In genomic region chr14:105136401-105137322, GRCh38 we compare ENCODE assay signal across 21 cellular contexts. TPM values are rescaled to one million over a fixed set of nuclear protein-coding genes. Genes with fewer than 3 reads are reported as not detected.
A peak's percentile ranks its signal among the peaks of the same experiment; 100 is the strongest.
DNase-seq lines count a peak whose midpoint lies in the region; ATAC-seq, FAIRE-seq and TF ChIP-seq lines count a peak whose summit lies in the region.
"Had no signal": no experiment of that assay in that cellular context is flagged by ENCODE, and none has a peak within 500 bp of the region (broad histone marks: within the 10 kb centered on the region; RNA-seq: fewer than 3 reads in every experiment).

No MANE protein-coding gene starts in this region.

- H3K79me1 ChIP-seq in H1 (ENCODE audit: low read depth, low read length), result no peaks in the 10 kb centered on the region
- peaks cover under 1% of the 10 kb centered on the region for H3K79me1 ChIP-seq in neuronal stem cell (ENCODE audit: low read depth, low read length)

- H3K4me1 Mint-ChIP-seq in natural killer cell treated with Interleukin-12 subunit alpha and Interleukin-12 subunit beta and Interleukin-15 and Interleukin-18, amount 100 ng/mL, for 72 hours (ENCODE audit: low read depth in 2 of 2), result no peaks in the 10 kb centered on the region
- H3K4me1 Mint-ChIP-seq in natural killer cell, result no peaks in the 10 kb centered on the region

- H3K23ac ChIP-seq in H1 (ENCODE audit: insufficient read length) (no peak overlapping the region), neuronal stem cell (ENCODE audit: low read depth, low read length, poor library complexity) (peak overlapping the region; percentile 73)

- POLR2A ChIA-PET in H1 (lab: Charles Lee; ENCODE audit: partially characterized antibody), result no interaction called here

- H3K4me3 ChIP-seq in H1 (ENCODE audit: extremely low read depth in 1 of 4, insufficient read depth in 2 of 4, low read depth in 3 of 4, low read length in 4 of 4), result no peak overlapping the region
- H3K4me3 ChIP-seq in neuronal stem cell (ENCODE audit: low read length in 2 of 2), result no peak overlapping the region
- H3K4me3 ChIP-seq: A549, GM23248 had no signal

- H4K91ac ChIP-seq in H1 (replicated peaks; ENCODE audit: insufficient read length, low read length) (no peak overlapping the region), neuronal stem cell (ENCODE audit: low read depth, low read length, poor library complexity) (no peak overlapping the region)

- intact Hi-C loops in natural killer cell (cut with micrococcal nuclease), result no loop called here

- H2AFZ ChIP-seq in H1 (ENCODE audit: low read length), result peak overlapping the region; percentile 6; the same call in 1 of the 2 replicates
- peak overlapping the region; percentile 22 for H2AFZ ChIP-seq in neuronal stem cell (ENCODE audit: low read length)
- H2AFZ ChIP-seq: GM23248 had no signal

- H3K36me3 ChIP-seq in H1 (ENCODE audit: control insufficient read depth in 2 of 4, insufficient read depth in 4 of 4, low read length in 3 of 4) (no peaks in the 10 kb centered on the region; a peak in 1 of 8 replicates), neuronal stem cell (replicated peaks in 1 of 2; ENCODE audit: control insufficient read depth in 2 of 2, insufficient read depth in 2 of 2, low read length in 2 of 2) (no peaks in the 10 kb centered on the region)

- no peak overlapping the region for H2BK12ac ChIP-seq in H1 (ENCODE audit: low read depth, low read length)
- no peak overlapping the region for H2BK12ac ChIP-seq in neuronal stem cell (ENCODE audit: low read length)

- H2BK120ac ChIP-seq in H1 (replicated peaks; ENCODE audit: low read depth, low read length) (no peak overlapping the region), neuronal stem cell (ENCODE audit: low read depth, low read length) (no peak overlapping the region)

- peaks cover 3 to 12% of the 10 kb centered on the region in 2 donors for H3K27me3 Mint-ChIP-seq in natural killer cell treated with Interleukin-12 subunit alpha and Interleukin-12 subunit beta and Interleukin-15 and Interleukin-18, amount 100 ng/mL, for 72 hours
- peaks cover 8 to 19% of the 10 kb centered on the region in 2 donors for H3K27me3 Mint-ChIP-seq in natural killer cell (ENCODE audit: low read depth in 2 of 2)

- H3K4me3 Mint-ChIP-seq in natural killer cell treated with Interleukin-12 subunit alpha and Interleukin-12 subunit beta and Interleukin-15 and Interleukin-18, amount 100 ng/mL, for 72 hours, result no peak overlapping the region
- H3K4me3 Mint-ChIP-seq in natural killer cell, result no peak overlapping the region
- H3K4me3 Mint-ChIP-seq: HFFc6 had no signal

- H3K23me2 ChIP-seq in H1 (ENCODE audit: low read depth, low read length), result no peaks in the 10 kb centered on the region

- 86% methylated on average over 43 of the region's 50 CpGs; no CpG with 5 or more reads in 1 of the 2 experiments for WGBS in H1 (ENCODE audit: extremely low coverage in 1 of 2, insufficient coverage in 1 of 2, insufficient read length in 1 of 2, insufficient replicate concordance in 2 of 2, low coverage in 1 of 2, low lambda C conversion rate in 2 of 2, missing lambda C conversion rate in 1 of 2), 2 experiments
- no CpG with 5 or more reads among the region's 50 CpGs for WGBS in neuronal stem cell (ENCODE audit: extremely low coverage in 2 of 2, insufficient read length in 2 of 2, insufficient replicate concordance in 1 of 2), 2 donors

- H3K9ac ChIP-seq in H1 (replicated peaks in 1 of 4; ENCODE audit: extremely low read depth in 1 of 4, low read depth in 3 of 4, low read length in 3 of 4) (no peak overlapping the region), neuronal stem cell (ENCODE audit: low read depth, low read length, poor library complexity) (no peak overlapping the region)
- H3K9ac ChIP-seq: GM23248 had no signal

- H3K4me1 ChIP-seq in H1 (replicated peaks in 1 of 4; ENCODE audit: control insufficient read depth in 3 of 4, insufficient read depth in 4 of 4, low read length in 3 of 4) (peaks cover 0 to 9% (median 0%) of the 10 kb centered on the region in 4 experiments; a peak in 3 of 7 replicates), neuronal stem cell (ENCODE audit: control insufficient read depth in 2 of 2, insufficient read depth in 1 of 2, low read depth in 1 of 2, low read length in 2 of 2) (no peaks in the 10 kb centered on the region)
- H3K4me1 ChIP-seq: A549 had no signal

- H3K9me3 ChIP-seq in H1 (ENCODE audit: insufficient read depth in 2 of 2, low read depth in 1 of 2, low read length in 1 of 2), result peaks cover 7 to 15% of the 10 kb centered on the region in 2 experiments
- peaks cover 14 to 18% of the 10 kb centered on the region in 2 donors for H3K9me3 ChIP-seq in neuronal stem cell (replicated peaks in 1 of 2; ENCODE audit: control insufficient read depth in 2 of 2, insufficient read depth in 1 of 2, low read depth in 1 of 2, low read length in 2 of 2)

- no peak overlapping the region for H4K5ac ChIP-seq in H1 (ENCODE audit: insufficient read length, low read depth, low read length)

- H3K27ac ChIP-seq in H1 (ENCODE audit: low read depth, low read length), result no peak overlapping the region
- no peak overlapping the region for H3K27ac ChIP-seq in neuronal stem cell (replicated peaks; ENCODE audit: low read length)
- H3K27ac ChIP-seq: A549, C4-2B, GM23248 had no signal

- no peak overlapping the region for H2BK15ac ChIP-seq in H1 (ENCODE audit: low read length)
- H2BK15ac ChIP-seq in neuronal stem cell (ENCODE audit: low read length), result no peak overlapping the region

- no peak overlapping the region for H3K4me2 ChIP-seq in H1 (ENCODE audit: insufficient read depth in 1 of 2, low read depth in 2 of 2, low read length in 2 of 2)
- no peak overlapping the region for H3K4me2 ChIP-seq in neuronal stem cell (ENCODE audit: insufficient read depth, low read length, poor library complexity, severe bottlenecking)
- H3K4me2 ChIP-seq: A549 had no signal

- no peak for ATAC-seq in natural killer cell treated with Interleukin-12 subunit alpha and Interleukin-12 subunit beta and Interleukin-15 and Interleukin-18, amount 100 ng/mL, for 72 hours
- ATAC-seq in natural killer cell, result no peak
- ATAC-seq in HG03521 (IDR thresholded peaks at IDR 0.05; ENCODE audit: unreplicated experiment), result no peak
- ATAC-seq: A549 had no signal

- H3K56ac ChIP-seq in H1 (replicated peaks; ENCODE audit: insufficient read length, low read depth, low read length), result no peak overlapping the region

- TF ChIP-seq EP300 in H1 (IDR thresholded peaks at IDR 0.05; ENCODE audit: borderline replicate concordance in 1 of 2, low read depth in 2 of 2, low read length in 2 of 2), result no peak

- no peak for TF ChIP-seq POLR2A in H1 (IDR thresholded peaks at IDR 0.05; ENCODE audit: control extremely low read depth in 1 of 2, low read depth in 2 of 2, low read length in 2 of 2)

- H3K36me3 Mint-ChIP-seq in natural killer cell treated with Interleukin-12 subunit alpha and Interleukin-12 subunit beta and Interleukin-15 and Interleukin-18, amount 100 ng/mL, for 72 hours, result peaks cover 9% of the 10 kb centered on the region
- H3K36me3 Mint-ChIP-seq in natural killer cell, result peaks cover 6% of the 10 kb centered on the region

- no peak overlapping the region for H3K27ac Mint-ChIP-seq in natural killer cell treated with Interleukin-12 subunit alpha and Interleukin-12 subunit beta and Interleukin-15 and Interleukin-18, amount 100 ng/mL, for 72 hours
- no peak overlapping the region for H3K27ac Mint-ChIP-seq in natural killer cell
- H3K27ac Mint-ChIP-seq: HFFc6 had no signal

- H4K8ac ChIP-seq in H1 (ENCODE audit: extremely low read depth, insufficient read depth, low read length) (no peak overlapping the region), neuronal stem cell (ENCODE audit: low read depth, low read length) (peak overlapping the region; percentile 82)

- H3K27me3 ChIP-seq in H1 (replicated peaks in 1 of 4; ENCODE audit: control insufficient read depth in 3 of 4, extremely low read depth in 1 of 4, insufficient read depth in 3 of 4, low read length in 3 of 4) (no peaks in the 10 kb centered on the region), neuronal stem cell (ENCODE audit: control insufficient read depth in 3 of 3, insufficient read depth in 3 of 3, low read depth in 1 of 3, low read length in 3 of 3) (no peaks in the 10 kb centered on the region)

- TF ChIP-seq CTCF in natural killer cell (IDR thresholded peaks at IDR 0.05), result no peak
- no peak for TF ChIP-seq CTCF in H1 (IDR thresholded peaks at IDR 0.05; ENCODE audit: control extremely low read depth in 1 of 3, insufficient read depth in 1 of 3, low read depth in 1 of 3, low read length in 3 of 3)

- H3K14ac ChIP-seq in H1 (ENCODE audit: insufficient read length) (no peak overlapping the region), neuronal stem cell (ENCODE audit: low read length) (peak overlapping the region; percentile 47)

- CTCF ChIA-PET in H1 (lab: Charles Lee; ENCODE audit: partially characterized antibody), result interaction anchor here (0.6 to 2.1 kb wide), 6 partner anchors 9 to 215 kb away, joined by 3 to 8 read pairs (median 4); no protein-coding TSS in a partner anchor

- no peak for TF ChIP-seq RAD21 in H1 (IDR thresholded peaks at IDR 0.05 in 1 of 2, conservative IDR thresholded peaks at IDR 0.05 in 1 of 2; ENCODE audit: low read depth in 2 of 2, low read length in 2 of 2)

- H2BK20ac ChIP-seq in H1 (ENCODE audit: low read length), result no peak overlapping the region

- H2BK5ac ChIP-seq in H1 (ENCODE audit: low read depth, low read length), result no peak overlapping the region
- no peak overlapping the region for H2BK5ac ChIP-seq in neuronal stem cell (ENCODE audit: low read length)

- H2AK5ac ChIP-seq in H1 (ENCODE audit: low read depth, low read length) (no peak overlapping the region), neuronal stem cell (ENCODE audit: low read depth, low read length) (no peak overlapping the region)

- DNase-seq in natural killer cell treated with Interleukin-12 subunit alpha and Interleukin-12 subunit beta and Interleukin-15 and Interleukin-18, amount 100 ng/mL, for 72 hours (ENCODE audit: low spot score), result peak; percentile 58
- no peak for DNase-seq in natural killer cell
- DNase-seq in H1 (ENCODE audit: low read depth in 1 of 2, low spot score in 2 of 2), result peak in 1 of 2 experiments; percentile 45
- DNase-seq in neuronal stem cell (ENCODE audit: low spot score), result no peak
- DNase-seq in SKM-1 treated with dmso at 0.1 percent for 144 hours (lab: John Stamatoyannopoulos, UW; ENCODE audit: unreplicated experiment), result no peak
- no peak for DNase-seq in activated CD4-positive, alpha-beta T cell treated with anti-CD3 and anti-CD28 coated beads, Interleukin-2, amount 50 U/mL, for 4 hours
- DNase-seq in NCI-H1436 treated with DMSO at 0.1 percent for 48 hours (lab: John Stamatoyannopoulos, UW), result no peak
- DNase-seq: DMS 273 treated with DMSO at 0.1 percent for 48 hours, GF-D8, GM23248, HFFc6, NCI-H1105 treated with DMSO at 0.1 percent for 48 hours, NCI-H187, NCI-H345, NCI-H526, SIG-M5 had no signal

- FAIRE-seq in H1 (lab: Jason Lieb, UNC), result no peak
- FAIRE-seq: A549, GM12891, GM18507 had no signal

- no peaks in the 10 kb centered on the region for H3K79me2 ChIP-seq in H1 (ENCODE audit: control insufficient read depth in 1 of 2, insufficient read depth in 2 of 2, low read length in 2 of 2)

- peaks cover 4% of the 10 kb centered on the region for H3K9me3 Mint-ChIP-seq in natural killer cell treated with Interleukin-12 subunit alpha and Interleukin-12 subunit beta and Interleukin-15 and Interleukin-18, amount 100 ng/mL, for 72 hours
- peaks cover 0 to 3% of the 10 kb centered on the region in 2 donors for H3K9me3 Mint-ChIP-seq in natural killer cell

- no peak overlapping the region for H3K4ac ChIP-seq in H1 (replicated peaks; ENCODE audit: insufficient read length, low read depth, low read length)
- no peak overlapping the region for H3K4ac ChIP-seq in neuronal stem cell (ENCODE audit: low read length)

- H3K18ac ChIP-seq in H1 (ENCODE audit: extremely low read depth, low read length) (no peak overlapping the region), neuronal stem cell (ENCODE audit: low read length) (peak overlapping the region; percentile 80)

- no peaks in the 10 kb centered on the region for H4K20me1 ChIP-seq in H1 (replicated peaks in 1 of 2; ENCODE audit: control insufficient read depth in 1 of 2, insufficient read depth in 2 of 2, low read length in 2 of 2)

RNA-seq across cellular contexts. Expression of gene JAG2, which starts 31.9 kb away (rescaled TPM):
- 1 to 10 TPM; 5.9 to 7.1 TPM for total RNA-seq in natural killer cell treated with Interleukin-12 subunit alpha and Interleukin-12 subunit beta and Interleukin-15 and Interleukin-18, amount 100 ng/mL, for 72 hours
- total RNA-seq in natural killer cell, result 1 to 10 TPM; 3.5 to 6.6 (median 6.1) TPM
- 6.2 and 8.9 TPM in 2 replicates for total RNA-seq in H1 (2021; fragmentation: NEBNext Ultra II Directional; extraction: Animal tissue kit (Norgen Biotek cat#: 25700))
- polyA plus RNA-seq in H1 (2011; rRNA removed), result 2.8 and 4.8 TPM in 2 replicates
- 6.5 TPM for polyA plus RNA-seq in H1 (2011; cell fraction: cytosol; rRNA removed)
- 27.2 TPM for polyA plus RNA-seq in H1 (2011; cell fraction: nucleus; rRNA removed)
- 5.4 to 9.8 TPM (median 7.3 TPM) in 4 replicates for polyA plus RNA-seq in H1 (2012, experiment 1 of 2)
- polyA plus RNA-seq in H1 (2012, experiment 2 of 2), result 4.8 TPM
- polyA plus RNA-seq in H1 (2013, experiment 1 of 2), result 4.2 TPM
- polyA plus RNA-seq in H1 (2013, experiment 2 of 2), result 4.1 TPM
- 3.4 and 4.7 TPM in 2 replicates for polyA minus RNA-seq in H1 (2011; rRNA and poly(A)+ RNA removed)
- 2.9 TPM for polyA minus RNA-seq in H1 (2011; cell fraction: cytosol; rRNA and poly(A)+ RNA removed)
- polyA minus RNA-seq in H1 (2011; cell fraction: nucleus; rRNA and poly(A)+ RNA removed), result 5.7 TPM
- 5.2 TPM for polyA plus RNA-seq in neuronal stem cell (2013, experiment 1 of 2)
- 4.9 TPM for polyA plus RNA-seq in neuronal stem cell (2013, experiment 2 of 2)
- polyA plus RNA-seq: GM23248 had no signal

RNA-seq across cellular contexts. Expression of gene NUDT14, which starts 44.5 kb away (rescaled TPM):
- total RNA-seq in natural killer cell treated with Interleukin-12 subunit alpha and Interleukin-12 subunit beta and Interleukin-15 and Interleukin-18, amount 100 ng/mL, for 72 hours, result 10 to 100 TPM; 10.2 to 23.4 TPM
- total RNA-seq in natural killer cell, result 10 to 100 TPM; 16.0 to 32.9 (median 22.8) TPM
- total RNA-seq in H1 (2021; fragmentation: NEBNext Ultra II Directional; extraction: Animal tissue kit (Norgen Biotek cat#: 25700)), result 33.3 and 33.6 TPM in 2 replicates
- 25.5 and 40.3 TPM in 2 replicates for polyA plus RNA-seq in H1 (2011; rRNA removed)
- polyA plus RNA-seq in H1 (2011; cell fraction: cytosol; rRNA removed), result 35.2 TPM
- polyA plus RNA-seq in H1 (2011; cell fraction: nucleus; rRNA removed), result 49.1 TPM
- 28.3 to 44.3 TPM (median 38.0 TPM) in 4 replicates for polyA plus RNA-seq in H1 (2012, experiment 1 of 2)
- polyA plus RNA-seq in H1 (2012, experiment 2 of 2), result 26.9 TPM
- 21.1 TPM for polyA plus RNA-seq in H1 (2013, experiment 1 of 2)
- 19.1 TPM for polyA plus RNA-seq in H1 (2013, experiment 2 of 2)
- polyA minus RNA-seq in H1 (2011; rRNA and poly(A)+ RNA removed), result 3.2 and 4.2 TPM in 2 replicates
- 13.7 TPM for polyA minus RNA-seq in H1 (2011; cell fraction: cytosol; rRNA and poly(A)+ RNA removed)
- polyA minus RNA-seq in H1 (2011; cell fraction: nucleus; rRNA and poly(A)+ RNA removed), result 12.6 TPM
- 21.6 TPM for polyA plus RNA-seq in neuronal stem cell (2013, experiment 1 of 2)
- 21.9 TPM for polyA plus RNA-seq in neuronal stem cell (2013, experiment 2 of 2)
